ENCODE assay signal across 15 cellular contexts in genomic region chr11:128262463-128263345, GRCh38.
"Had no signal": no experiment of that assay in that cellular context is flagged by ENCODE, and none has a peak within 500 bp of the region (broad histone marks: within the 10 kb centered on the region; RNA-seq: fewer than 3 reads in every experiment).

No MANE protein-coding gene starts in this region.

- H3K4me3 ChIP-seq: body of pancreas, smooth muscle cell had no signal

- DNase-seq: activated effector memory CD4-positive, alpha-beta T cell treated with Interleukin-2 at 50 U/mL for 16 hours; activated T-cell treated with anti-CD3 and anti-CD28 coated beads, Interleukin-2, amount 50 U/mL, for 1 hour; amniotic stem cell; body of pancreas; central memory CD4-positive, alpha-beta T cell; effector memory CD8-positive, alpha-beta T cell; hypothalamus; kidney glomerular epithelial cell; naive thymus-derived CD4-positive, alpha-beta T cell; nucleus accumbens; right cardiac atrium; T-helper 1 cell; trophoblast cell had no signal

- H3K27me3 Mint-ChIP-seq: effector memory CD8-positive, alpha-beta T cell had no signal

- H3K9me3 Mint-ChIP-seq: effector memory CD8-positive, alpha-beta T cell had no signal

- H3K27ac ChIP-seq: body of pancreas had no signal

- H3K9me3 ChIP-seq: body of pancreas had no signal

- H3K27ac Mint-ChIP-seq: activated naive CD4-positive, alpha-beta T cell treated with anti-CD3 and anti-CD28 coated beads, Interleukin-2, amount 50 U/mL, for 72 hours; effector memory CD8-positive, alpha-beta T cell; naive thymus-derived CD4-positive, alpha-beta T cell had no signal

- H3K4me2 ChIP-seq: smooth muscle cell had no signal

- H3K4me3 Mint-ChIP-seq: effector memory CD8-positive, alpha-beta T cell; naive thymus-derived CD4-positive, alpha-beta T cell had no signal

- H3K36me3 Mint-ChIP-seq: activated naive CD4-positive, alpha-beta T cell treated with anti-CD3 and anti-CD28 coated beads, Interleukin-2, amount 50 U/mL, for 72 hours; naive thymus-derived CD4-positive, alpha-beta T cell had no signal

- H3K4me1 ChIP-seq: body of pancreas had no signal

- ATAC-seq: activated naive CD4-positive, alpha-beta T cell treated with anti-CD3 and anti-CD28 coated beads, Interleukin-2, amount 50 U/mL, for 72 hours; body of pancreas; effector memory CD8-positive, alpha-beta T cell; naive thymus-derived CD4-positive, alpha-beta T cell; right cardiac atrium had no signal
